ENCODE assay signal across 8 cellular contexts in the genomic region with DNA sequence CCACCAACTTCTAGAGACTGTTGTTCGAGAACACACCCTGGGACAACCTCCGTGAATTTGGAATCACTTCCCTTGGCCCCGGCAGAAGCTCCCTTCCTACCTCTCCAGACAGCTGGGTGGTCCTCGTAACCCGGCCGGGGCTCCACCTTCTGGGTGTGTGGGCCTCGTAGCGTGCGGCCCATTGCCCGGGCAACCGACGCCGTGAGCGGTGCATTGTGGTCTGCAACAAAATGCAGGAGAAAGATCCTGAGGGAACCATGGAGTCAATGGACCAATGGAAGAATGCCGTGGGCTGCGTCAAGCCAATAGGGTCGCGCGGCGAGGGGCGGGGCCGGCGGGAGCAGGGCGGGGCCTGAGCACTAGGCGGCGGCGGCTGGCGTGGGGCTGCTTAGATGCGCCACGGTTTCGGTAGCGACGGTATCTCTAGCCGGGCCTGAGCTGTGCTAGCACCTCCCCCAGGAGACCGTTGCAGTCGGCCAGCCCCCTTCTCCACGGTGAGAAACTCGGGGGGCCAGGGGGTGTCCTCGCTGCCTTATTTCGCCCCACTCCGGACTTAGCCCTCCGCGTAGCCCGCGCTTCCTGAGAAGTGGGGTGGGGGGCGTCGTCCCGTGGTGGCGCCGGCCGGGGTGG. TPM values are rescaled to one million over a fixed set of nuclear protein-coding genes. Genes with fewer than 3 reads are reported as not detected.
A peak's percentile ranks its signal among the peaks of the same experiment; 100 is the strongest.
DNase-seq lines count a peak whose midpoint lies in the region; ATAC-seq and TF ChIP-seq lines count a peak whose summit lies in the region.

A gene (plus strand): TSS at position 391 of the 630 bp plus-strand sequence. CDS start 309 bp downstream, outside the sequence.

- peak within 1 kb of the TSS; percentile 87 for H3K4me3 ChIP-seq in AG04450 (ENCODE audit: low read depth, low read length)
- H3K4me3 ChIP-seq in cardiac fibroblast (replicated peaks in 1 of 2; ENCODE audit: low read depth in 2 of 2, low read length in 2 of 2) = peak within 1 kb of the TSS; percentile 89 to 94
- H3K4me3 ChIP-seq in spleen = peak within 1 kb of the TSS; percentile 87 to 99 (median 98)

- POLR2A ChIA-PET in AG04450 (lab: Yijun Ruan, JAX) (interaction anchor here (0.5 to 1.9 kb wide), 11 partner anchors 13 to 811 kb away, joined by 3 to 10 read pairs (median 3); a partner anchor contains a TSS), WTC11 (lab: Charles Lee) (interaction anchor here (0.5 to 2.7 kb wide), 15 partner anchors 9 to 1220 kb away, joined by 3 to 13 read pairs (median 4); a partner anchor contains a TSS)

- H3K9me3 Mint-ChIP-seq in WTC11 (no peaks in the 10 kb centered on the region), immature natural killer cell (no peaks in the 10 kb centered on the region)

- H3K36me3 ChIP-seq in spleen = peaks cover 0 to 30% (median 21%) of the 10 kb centered on the region in 6 donors

- H3K36me3 Mint-ChIP-seq in WTC11 (peaks cover 40% of the 10 kb centered on the region), immature natural killer cell (peaks cover 0 to 7% (median 3%) of the 10 kb centered on the region in 3 donors)

- H3K27me3 Mint-ChIP-seq in WTC11 (ENCODE audit: low read depth) = no peaks in the 10 kb centered on the region
- H3K27me3 Mint-ChIP-seq in immature natural killer cell (ENCODE audit: low read depth in 3 of 3) = peaks cover 3 to 8% (median 6%) of the 10 kb centered on the region in 3 donors

- DNase-seq in AG04450 (ENCODE audit: low read depth, low spot score) (peak; percentile 91), NCI-H226 (peak; percentile 89), WTC11 (ENCODE audit: low spot score) (peak; percentile 99), cardiac fibroblast (ENCODE audit: low read depth in 2 of 2) (peak; percentile 97), immature natural killer cell (peak; percentile 96 to 97 (median 97)), spleen (peak; percentile 97)

- peak in 2 of 3 donors; percentile 45 to 75 for TF ChIP-seq POLR2A in spleen (IDR thresholded peaks at IDR 0.05)

- H3K4me3 Mint-ChIP-seq in WTC11 = peak within 1 kb of the TSS; percentile 93
- peak within 1 kb of the TSS; percentile 88 to 98 (median 94) for H3K4me3 Mint-ChIP-seq in immature natural killer cell

- H3K27ac Mint-ChIP-seq in WTC11 (peak within 1 kb of the TSS; percentile 98), immature natural killer cell (peak within 1 kb of the TSS; percentile 87 to 94 (median 91))

- no peaks in the 10 kb centered on the region for H3K27me3 ChIP-seq in AG04450 (ENCODE audit: control insufficient read depth, insufficient read depth, low read length)
- no peaks in the 10 kb centered on the region for H3K27me3 ChIP-seq in spleen (replicated peaks in 1 of 7)

- CTCF ChIA-PET in AG04450 (lab: Charles Lee) = interaction anchor here (0.7 to 2.0 kb wide), 5 partner anchors 10 to 194 kb away, joined by 3 to 10 read pairs (median 3); a partner anchor contains a TSS
- CTCF ChIA-PET in WTC11 (lab: Charles Lee) = interaction anchor here (0.5 to 2.4 kb wide), 14 partner anchors 9 to 193 kb away, joined by 3 to 22 read pairs (median 6); a partner anchor contains a TSS

- ATAC-seq in GM18909 (IDR thresholded peaks at IDR 0.05; ENCODE audit: poor library complexity, unreplicated experiment) (peak; percentile 93), HG03175 (IDR thresholded peaks at IDR 0.05; ENCODE audit: unreplicated experiment) (peak; percentile 93), WTC11 (peak; percentile 97)

- TF ChIP-seq CTCF in AG04450 (IDR thresholded peaks at IDR 0.05; ENCODE audit: low read depth, low read length) (no peak), WTC11 (IDR thresholded peaks at IDR 0.05) (no peak), cardiac fibroblast (IDR thresholded peaks at IDR 0.05; ENCODE audit: low read depth, low read length) (no peak), spleen (IDR thresholded peaks at IDR 0.05 in 8 of 11, conservative IDR thresholded peaks at IDR 0.05 in 3 of 11) (peak in 10 of 11 experiments; percentile 13 to 57 (median 37))

- H3K4me1 ChIP-seq in spleen = peaks cover 13 to 40% (median 26%) of the 10 kb centered on the region in 6 donors

- WGBS in spleen, 5 donors = 0 to 1% (median 1%) methylated on average over 26 to 51 of the region's 51 CpGs

- H3K4me1 Mint-ChIP-seq in WTC11 (peaks cover 33% of the 10 kb centered on the region), immature natural killer cell (peaks cover 35 to 51% of the 10 kb centered on the region in 2 donors)

- peak within 1 kb of the TSS; percentile 39 for H3K27ac ChIP-seq in AG04450 (ENCODE audit: low read depth, low read length)
- peak within 1 kb of the TSS; percentile 75 to 92 (median 89) for H3K27ac ChIP-seq in spleen

- H3K9me3 ChIP-seq in AG04450 (ENCODE audit: control insufficient read depth, insufficient read depth, low read length) (no peaks in the 10 kb centered on the region), spleen (no peaks in the 10 kb centered on the region)

- intact Hi-C loops in spleen (cut with DNase I; ENCODE audit: low total_unique reads) = no loop called here

TF ChIP-seq in WTC11, 78 proteins besides CTCF, POLR2A, EP300 and RAD21 (continues in another document):
- TF ChIP-seq ATF1 (CRISPR knock-in tag; IDR thresholded peaks at IDR 0.05) (no peak), TEAD1 (CRISPR knock-in tag; IDR thresholded peaks at IDR 0.05) (peak; percentile 62), NFYB (CRISPR knock-in tag; conservative IDR thresholded peaks at IDR 0.05; ENCODE audit: low read depth) (peak; percentile 99), NFE2L1 (CRISPR knock-in tag; IDR thresholded peaks at IDR 0.05) (0 out of 2 replicates have a peak, but pooled peaks have one; percentile 58), KAT7 (CRISPR knock-in tag; IDR thresholded peaks at IDR 0.05; ENCODE audit: borderline replicate concordance) (peak; percentile 47; the same call in 1 of the 2 replicates), JUN (CRISPR knock-in tag; IDR thresholded peaks at IDR 0.05) (peak; percentile 76; the same call in 1 of the 2 replicates), SMAD3 (CRISPR knock-in tag; IDR thresholded peaks at IDR 0.05; ENCODE audit: borderline replicate concordance) (peak; percentile 69; the same call in 1 of the 2 replicates), CREM (CRISPR knock-in tag; IDR thresholded peaks at IDR 0.05) (0 out of 2 replicates have a peak, but pooled peaks have one; percentile 30)
- TF ChIP-seq, protein P1, sequence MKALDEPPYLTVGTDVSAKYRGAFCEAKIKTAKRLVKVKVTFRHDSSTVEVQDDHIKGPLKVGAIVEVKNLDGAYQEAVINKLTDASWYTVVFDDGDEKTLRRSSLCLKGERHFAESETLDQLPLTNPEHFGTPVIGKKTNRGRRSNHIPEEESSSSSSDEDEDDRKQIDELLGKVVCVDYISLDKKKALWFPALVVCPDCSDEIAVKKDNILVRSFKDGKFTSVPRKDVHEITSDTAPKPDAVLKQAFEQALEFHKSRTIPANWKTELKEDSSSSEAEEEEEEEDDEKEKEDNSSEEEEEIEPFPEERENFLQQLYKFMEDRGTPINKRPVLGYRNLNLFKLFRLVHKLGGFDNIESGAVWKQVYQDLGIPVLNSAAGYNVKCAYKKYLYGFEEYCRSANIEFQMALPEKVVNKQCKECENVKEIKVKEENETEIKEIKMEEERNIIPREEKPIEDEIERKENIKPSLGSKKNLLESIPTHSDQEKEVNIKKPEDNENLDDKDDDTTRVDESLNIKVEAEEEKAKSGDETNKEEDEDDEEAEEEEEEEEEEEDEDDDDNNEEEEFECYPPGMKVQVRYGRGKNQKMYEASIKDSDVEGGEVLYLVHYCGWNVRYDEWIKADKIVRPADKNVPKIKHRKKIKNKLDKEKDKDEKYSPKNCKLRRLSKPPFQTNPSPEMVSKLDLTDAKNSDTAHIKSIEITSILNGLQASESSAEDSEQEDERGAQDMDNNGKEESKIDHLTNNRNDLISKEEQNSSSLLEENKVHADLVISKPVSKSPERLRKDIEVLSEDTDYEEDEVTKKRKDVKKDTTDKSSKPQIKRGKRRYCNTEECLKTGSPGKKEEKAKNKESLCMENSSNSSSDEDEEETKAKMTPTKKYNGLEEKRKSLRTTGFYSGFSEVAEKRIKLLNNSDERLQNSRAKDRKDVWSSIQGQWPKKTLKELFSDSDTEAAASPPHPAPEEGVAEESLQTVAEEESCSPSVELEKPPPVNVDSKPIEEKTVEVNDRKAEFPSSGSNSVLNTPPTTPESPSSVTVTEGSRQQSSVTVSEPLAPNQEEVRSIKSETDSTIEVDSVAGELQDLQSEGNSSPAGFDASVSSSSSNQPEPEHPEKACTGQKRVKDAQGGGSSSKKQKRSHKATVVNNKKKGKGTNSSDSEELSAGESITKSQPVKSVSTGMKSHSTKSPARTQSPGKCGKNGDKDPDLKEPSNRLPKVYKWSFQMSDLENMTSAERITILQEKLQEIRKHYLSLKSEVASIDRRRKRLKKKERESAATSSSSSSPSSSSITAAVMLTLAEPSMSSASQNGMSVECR (CRISPR knock-in tag; IDR thresholded peaks at IDR 0.05; ENCODE audit: borderline replicate concordance) = peak; percentile 22; the same call in 1 of the 2 replicates
- TF ChIP-seq, protein P2, sequence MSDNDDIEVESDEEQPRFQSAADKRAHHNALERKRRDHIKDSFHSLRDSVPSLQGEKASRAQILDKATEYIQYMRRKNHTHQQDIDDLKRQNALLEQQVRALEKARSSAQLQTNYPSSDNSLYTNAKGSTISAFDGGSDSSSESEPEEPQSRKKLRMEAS (CRISPR knock-in tag; IDR thresholded peaks at IDR 0.05) = peak; percentile 85
- TF ChIP-seq, protein P3, sequence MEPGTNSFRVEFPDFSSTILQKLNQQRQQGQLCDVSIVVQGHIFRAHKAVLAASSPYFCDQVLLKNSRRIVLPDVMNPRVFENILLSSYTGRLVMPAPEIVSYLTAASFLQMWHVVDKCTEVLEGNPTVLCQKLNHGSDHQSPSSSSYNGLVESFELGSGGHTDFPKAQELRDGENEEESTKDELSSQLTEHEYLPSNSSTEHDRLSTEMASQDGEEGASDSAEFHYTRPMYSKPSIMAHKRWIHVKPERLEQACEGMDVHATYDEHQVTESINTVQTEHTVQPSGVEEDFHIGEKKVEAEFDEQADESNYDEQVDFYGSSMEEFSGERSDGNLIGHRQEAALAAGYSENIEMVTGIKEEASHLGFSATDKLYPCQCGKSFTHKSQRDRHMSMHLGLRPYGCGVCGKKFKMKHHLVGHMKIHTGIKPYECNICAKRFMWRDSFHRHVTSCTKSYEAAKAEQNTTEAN (CRISPR knock-in tag; IDR thresholded peaks at IDR 0.05) = no peak
- TF ChIP-seq, protein P4, sequence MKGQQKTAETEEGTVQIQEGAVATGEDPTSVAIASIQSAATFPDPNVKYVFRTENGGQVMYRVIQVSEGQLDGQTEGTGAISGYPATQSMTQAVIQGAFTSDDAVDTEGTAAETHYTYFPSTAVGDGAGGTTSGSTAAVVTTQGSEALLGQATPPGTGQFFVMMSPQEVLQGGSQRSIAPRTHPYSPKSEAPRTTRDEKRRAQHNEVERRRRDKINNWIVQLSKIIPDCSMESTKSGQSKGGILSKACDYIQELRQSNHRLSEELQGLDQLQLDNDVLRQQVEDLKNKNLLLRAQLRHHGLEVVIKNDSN (CRISPR knock-in tag; IDR thresholded peaks at IDR 0.05) = peak; percentile 57; the same call in 1 of the 2 replicates

RNA-seq across cellular contexts. Expression of the gene that starts here (rescaled TPM):
- 649 and 720 TPM in 2 replicates for polyA plus RNA-seq in AG04450 (2011; rRNA removed)
- polyA minus RNA-seq in AG04450 (2011; rRNA and poly(A)+ RNA removed) = 136 and 155 TPM in 2 replicates
- 327 to 470 TPM (median 463 TPM) in 3 replicates for total RNA-seq in WTC11 (2021)
- 100 to 1,000 TPM; 399 to 508 (median 457) TPM for polyA plus RNA-seq in immature natural killer cell
- total RNA-seq in spleen = 100 to 1,000 TPM in 6 of 7 donors, 10 to 100 TPM in 1; 84.1 to 220 (median 152) TPM
- polyA plus RNA-seq in spleen = 100 to 1,000 TPM; 164 to 338 (median 313) TPM

Comparison
In these comparisons a context has a peak if more than half of its experiments do, and no peak if none do; other contexts are left out.
1. Peak in every context shown above with its lines: DNase-seq, ATAC-seq, H3K4me3 ChIP-seq and H3K27ac ChIP-seq.
2. CTCF ChIP-seq: peak in spleen (10 of 11); none in AG04450 (single experiment), WTC11 (single experiment) and cardiac fibroblast (single experiment).